Comparison of ENCODE assay signal across 19 cellular contexts in the genomic region with DNA sequence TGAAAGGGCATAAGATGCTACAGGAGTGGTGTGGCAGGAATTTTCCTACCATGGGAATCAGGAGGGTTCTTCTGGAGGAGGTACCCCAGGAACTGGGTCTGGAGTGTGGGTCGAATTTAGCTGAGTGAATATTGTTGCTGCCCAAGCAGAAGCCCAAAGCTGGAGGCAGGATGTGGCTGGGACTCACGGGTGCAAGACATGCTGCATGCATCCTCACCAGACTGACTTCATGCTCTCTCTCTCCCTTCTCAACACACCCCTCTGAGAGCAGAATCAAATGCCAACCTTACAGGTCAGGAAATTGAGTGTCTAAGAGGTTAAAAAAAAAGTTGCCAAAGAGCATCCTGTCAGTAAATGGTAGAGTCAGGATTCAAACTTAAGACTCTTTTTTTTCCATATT.
DNase-seq lines count a peak whose midpoint lies in the region; ATAC-seq and TF ChIP-seq lines count a peak whose summit lies in the region.
"Had no signal": no experiment of that assay in that cellular context is flagged by ENCODE, and none has a peak within 500 bp of the region (broad histone marks: within the 10 kb centered on the region; RNA-seq: fewer than 3 reads in every experiment).

No MANE protein-coding gene starts in this region.

- peak; percentile 75 for DNase-seq in activated naive CD4-positive, alpha-beta T cell treated with anti-CD3 and anti-CD28 coated beads, Interleukin-2, amount 10 ng/mL, durations not matched to agents 7 days and 5 days
- DNase-seq in activated naive CD4-positive, alpha-beta T cell treated with anti-CD3 and anti-CD28 coated beads, Interleukin-2, amount 50 U/mL, for 16 hours = no peak
- peak; percentile 51 for DNase-seq in Jurkat, Clone E6-1 (ENCODE audit: low read depth, low spot score)
- peak; percentile 41 for DNase-seq in mammary epithelial cell
- peak in 1 of 2 donors; percentile 14 for DNase-seq in stimulated activated naive CD8-positive, alpha-beta T cell treated with anti-CD3 and anti-CD28 coated beads, Interleukin-15, amount 100 ng/mL, for 72 hours
- DNase-seq in Right ventricle myocardium superior = no peak
- DNase-seq in omental fat pad (ENCODE audit: low spot score) = no peak
- DNase-seq: cortex of kidney, KG1, left ventricle myocardium superior, NCI-H2081, NCI-H510A, spleen had no signal

- no peaks in the 10 kb centered on the region for H3K4me1 ChIP-seq in mammary epithelial cell (ENCODE audit: insufficient read depth, low read length)

- H3K9me3 ChIP-seq in mammary epithelial cell (replicated peaks; ENCODE audit: insufficient read depth, low read length) = no peaks in the 10 kb centered on the region
- H3K9me3 ChIP-seq: neutrophil, spleen, suprapubic skin had no signal

- peaks cover 84% of the 10 kb centered on the region for H3K4me1 Mint-ChIP-seq in activated naive CD4-positive, alpha-beta T cell treated with anti-CD3 and anti-CD28 coated beads, Interleukin-2, amount 10 ng/mL, durations not matched to agents 7 days and 5 days
- peaks cover 57% of the 10 kb centered on the region for H3K4me1 Mint-ChIP-seq in stimulated activated naive CD8-positive, alpha-beta T cell treated with anti-CD3 and anti-CD28 coated beads, Interleukin-15, amount 100 ng/mL, for 72 hours

- dilution Hi-C loops in mammary epithelial cell (cut with HindIII; ENCODE audit: low sequenced_read_pairs) = no loop called here

- no peak for TF ChIP-seq CTCF in mammary epithelial cell (conservative IDR thresholded peaks at IDR 0.05 in 1 of 2, IDR thresholded peaks at IDR 0.05 in 1 of 2; ENCODE audit: extremely low read depth in 1 of 2, insufficient read depth in 1 of 2, low read depth in 1 of 2, low read length in 2 of 2)
- no peak for TF ChIP-seq CTCF in omental fat pad (IDR thresholded peaks at IDR 0.05)

- H3K79me2 ChIP-seq in mammary epithelial cell (ENCODE audit: insufficient read depth, low read length) = peaks cover 2% of the 10 kb centered on the region

- in situ Hi-C loops in mammary epithelial cell (cut with MboI; ENCODE audit: low sequenced_read_pairs in 2 of 2) = no loop called here

- WGBS in mammary epithelial cell (ENCODE audit: low coverage, missing lambda C conversion rate) = 90% methylated on average over 2 of the region's 2 CpGs

- H3K27ac ChIP-seq in mammary epithelial cell (ENCODE audit: insufficient read depth, low read depth, low read length) = no peak overlapping the region
- H3K27ac ChIP-seq: neutrophil, spleen, suprapubic skin, VCaP had no signal

- H3K27me3 ChIP-seq in mammary epithelial cell (ENCODE audit: insufficient read depth, low read length) = no peaks in the 10 kb centered on the region
- H3K27me3 ChIP-seq: neutrophil, spleen, suprapubic skin had no signal

- peaks cover 4% of the 10 kb centered on the region for H4K20me1 ChIP-seq in mammary epithelial cell (ENCODE audit: insufficient read depth, low read length)

- peaks cover 10% of the 10 kb centered on the region for H3K36me3 Mint-ChIP-seq in activated naive CD4-positive, alpha-beta T cell treated with anti-CD3 and anti-CD28 coated beads, Interleukin-2, amount 10 ng/mL, durations not matched to agents 7 days and 5 days
- H3K36me3 Mint-ChIP-seq: brain had no signal

- H3K27me3 Mint-ChIP-seq in activated naive CD4-positive, alpha-beta T cell treated with anti-CD3 and anti-CD28 coated beads, Interleukin-2, amount 10 ng/mL, durations not matched to agents 7 days and 5 days = peaks cover 3% of the 10 kb centered on the region
- H3K27me3 Mint-ChIP-seq in stimulated activated naive CD8-positive, alpha-beta T cell treated with anti-CD3 and anti-CD28 coated beads, Interleukin-15, amount 100 ng/mL, for 72 hours = peaks cover 15% of the 10 kb centered on the region

- peak overlapping the region; percentile 86 for H3K27ac Mint-ChIP-seq in activated naive CD4-positive, alpha-beta T cell treated with anti-CD3 and anti-CD28 coated beads, Interleukin-2, amount 10 ng/mL, durations not matched to agents 7 days and 5 days
- H3K27ac Mint-ChIP-seq in stimulated activated naive CD8-positive, alpha-beta T cell treated with anti-CD3 and anti-CD28 coated beads, Interleukin-15, amount 100 ng/mL, for 72 hours = no peak overlapping the region
- H3K27ac Mint-ChIP-seq: brain had no signal

- no peak overlapping the region for H3K4me2 ChIP-seq in mammary epithelial cell (ENCODE audit: insufficient read depth, low read depth, low read length)

- H3K4me3 Mint-ChIP-seq in activated naive CD4-positive, alpha-beta T cell treated with anti-CD3 and anti-CD28 coated beads, Interleukin-2, amount 10 ng/mL, durations not matched to agents 7 days and 5 days = peak overlapping the region; percentile 2
- H3K4me3 Mint-ChIP-seq in stimulated activated naive CD8-positive, alpha-beta T cell treated with anti-CD3 and anti-CD28 coated beads, Interleukin-15, amount 100 ng/mL, for 72 hours = no peak overlapping the region
- H3K4me3 Mint-ChIP-seq: brain had no signal

- peaks cover 71% of the 10 kb centered on the region for H3K36me3 ChIP-seq in mammary epithelial cell (ENCODE audit: insufficient read depth, low read length)
- H3K36me3 ChIP-seq: neutrophil, spleen had no signal

- no peak overlapping the region for H3K9ac ChIP-seq in mammary epithelial cell (ENCODE audit: insufficient read depth, low read length)

- H3K4me3 ChIP-seq in Jurkat, Clone E6-1 (ENCODE audit: low read length) = no peak overlapping the region
- H3K4me3 ChIP-seq in mammary epithelial cell (replicated peaks in 1 of 3; ENCODE audit: insufficient read depth in 1 of 3, low read depth in 2 of 3, low read length in 3 of 3) = no peak overlapping the region
- H3K4me3 ChIP-seq: spleen, suprapubic skin had no signal

- H3K9me3 Mint-ChIP-seq in activated naive CD4-positive, alpha-beta T cell treated with anti-CD3 and anti-CD28 coated beads, Interleukin-2, amount 10 ng/mL, durations not matched to agents 7 days and 5 days = no peaks in the 10 kb centered on the region
- no peaks in the 10 kb centered on the region for H3K9me3 Mint-ChIP-seq in stimulated activated naive CD8-positive, alpha-beta T cell treated with anti-CD3 and anti-CD28 coated beads, Interleukin-15, amount 100 ng/mL, for 72 hours
- H3K9me3 Mint-ChIP-seq: brain had no signal

- CTCF ChIA-PET in activated naive CD4-positive, alpha-beta T cell treated with anti-CD3 and anti-CD28 coated beads, Interleukin-2, amount 10 ng/mL, durations not matched to agents 7 days and 5 days (lab: Charles Lee) = no interaction called here
- CTCF ChIA-PET in mammary epithelial cell (lab: Charles Lee; ENCODE audit: low non-redundant PET) = no interaction called here

- peak; percentile 73 for ATAC-seq in stimulated activated naive CD8-positive, alpha-beta T cell treated with anti-CD3 and anti-CD28 coated beads, Interleukin-15, amount 100 ng/mL, for 72 hours
- ATAC-seq in HG03469 (IDR thresholded peaks at IDR 0.05; ENCODE audit: unreplicated experiment) (no peak), Right ventricle myocardium superior (ENCODE audit: poor library complexity) (no peak), omental fat pad (ENCODE audit: low FRiP score) (no peak)
- ATAC-seq: left ventricle myocardium superior, Right ventricle myocardium inferior had no signal

- no TSS peak for BruUV-seq in mammary epithelial cell (replicated peaks; lab: Mats Ljungman, UMichigan)

- H2AFZ ChIP-seq in mammary epithelial cell (ENCODE audit: low read depth, low read length) = no peak overlapping the region

- intact Hi-C loops in mammary epithelial cell (cut with micrococcal nuclease) (no loop called here), Right ventricle myocardium superior (cut with DNase I) (no loop called here)

Comparison
In these comparisons a context has a peak if more than half of its experiments do, and no peak if none do; other contexts are left out.
1. DNase-seq: peak in activated naive CD4-positive, alpha-beta T cell treated with anti-CD3 and anti-CD28 coated beads, Interleukin-2, amount 10 ng/mL, durations not matched to agents 7 days and 5 days (single experiment), Jurkat, Clone E6-1 (single experiment) and mammary epithelial cell (single experiment); none in activated naive CD4-positive, alpha-beta T cell treated with anti-CD3 and anti-CD28 coated beads, Interleukin-2, amount 50 U/mL, for 16 hours (single experiment), Right ventricle myocardium superior (single experiment) and omental fat pad (single experiment).